In genomic region chr4:122221322-122221721, GRCh38 we compare ENCODE assay signal across 22 cellular contexts.
"Had no signal": no experiment of that assay in that cellular context is flagged by ENCODE, and none has a peak within 500 bp of the region (broad histone marks: within the 10 kb centered on the region; RNA-seq: fewer than 3 reads in every experiment).

No MANE protein-coding gene starts in this region.

- H3K36me3 ChIP-seq: ovary had no signal

- H3K4me3 Mint-ChIP-seq: naive thymus-derived CD8-positive, alpha-beta T cell; neural progenitor cell had no signal

- H3K27me3 Mint-ChIP-seq: naive thymus-derived CD8-positive, alpha-beta T cell; progenitor cell of endocrine pancreas had no signal

- H3K9me3 ChIP-seq: esophagus squamous epithelium, gastroesophageal sphincter, left ventricle myocardium inferior, lower lobe of right lung, ovary, tibial nerve, upper lobe of right lung, vagina had no signal

- H3K4me1 ChIP-seq: esophagus squamous epithelium, gastroesophageal sphincter, left ventricle myocardium inferior, lower lobe of right lung, neural progenitor cell, tibial nerve, upper lobe of right lung, vagina had no signal

- DNase-seq: cortex of kidney; esophagus squamous epithelium; foreskin fibroblast; glutamatergic neuron; kidney; left cardiac atrium; left ventricle myocardium inferior; lower lobe of right lung; mesendoderm; nucleus accumbens; ovary; right cardiac atrium; stimulated activated CD4-positive, alpha-beta T cell treated with anti-CD3 and anti-CD28 coated beads, Interleukin-2, amount 100 ng/mL, for 48 hours; stimulated activated naive CD8-positive, alpha-beta T cell treated with anti-CD3 and anti-CD28 coated beads, Interleukin-15, Interleukin-2, amounts not matched to agents 100 U/mL and 50 U/mL, for 24 hours; upper lobe of right lung had no signal

- H3K27ac ChIP-seq: esophagus squamous epithelium, gastroesophageal sphincter, left ventricle myocardium inferior, lower lobe of right lung, neural progenitor cell, ovary, tibial nerve, upper lobe of right lung, vagina had no signal

- ATAC-seq: gastroesophageal sphincter; left cardiac atrium; lower lobe of right lung; right cardiac atrium; stimulated activated naive CD8-positive, alpha-beta T cell treated with anti-CD3 and anti-CD28 coated beads, Interleukin-15, Interleukin-2, amounts not matched to agents 100 U/mL and 50 U/mL, for 24 hours; upper lobe of right lung had no signal

- H3K27me3 ChIP-seq: esophagus squamous epithelium, gastroesophageal sphincter, neural progenitor cell, ovary, tibial nerve, upper lobe of right lung, vagina had no signal

- H3K27ac Mint-ChIP-seq: neural progenitor cell, progenitor cell of endocrine pancreas had no signal

- H3K4me3 ChIP-seq: esophagus squamous epithelium, gastroesophageal sphincter, left ventricle myocardium inferior, lower lobe of right lung, neural progenitor cell, ovary, smooth muscle cell, tibial nerve, upper lobe of right lung, vagina had no signal

- H3K9me3 Mint-ChIP-seq: naive thymus-derived CD8-positive, alpha-beta T cell; neural progenitor cell had no signal
